19 cellular contexts compared by ENCODE assay signal in the genomic region with DNA sequence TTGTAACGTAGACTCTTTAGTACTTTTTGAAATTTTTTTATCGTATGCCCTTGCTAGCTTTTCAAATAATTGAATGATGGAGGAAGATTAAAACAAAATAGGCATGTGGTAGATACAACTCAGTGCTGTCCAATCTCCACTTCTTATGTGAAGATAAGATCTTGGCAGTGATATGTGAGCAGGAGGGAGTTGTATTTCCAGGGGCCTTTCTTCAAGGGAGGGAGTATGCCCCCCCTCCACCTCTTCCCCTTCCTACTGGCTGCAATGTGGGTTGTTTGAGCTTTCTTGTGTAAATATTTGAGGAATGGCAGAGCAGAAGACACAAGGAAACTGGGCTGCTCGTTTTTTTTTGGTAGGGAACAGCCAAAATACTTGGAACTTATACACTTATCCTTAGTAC.
"Had no signal": no experiment of that assay in that cellular context is flagged by ENCODE, and none has a peak within 500 bp of the region (broad histone marks: within the 10 kb centered on the region; RNA-seq: fewer than 3 reads in every experiment).

No MANE protein-coding gene starts in this region.

- H3K36me3 Mint-ChIP-seq: naive thymus-derived CD4-positive, alpha-beta T cell; stimulated activated effector memory CD8-positive, alpha-beta T cell treated with anti-CD3 and anti-CD28 coated beads, Interleukin-12 subunit alpha, Interleukin-12 subunit beta, amount 100 ng/mL, for 72 hours had no signal

- H3K4me3 Mint-ChIP-seq: naive thymus-derived CD4-positive, alpha-beta T cell; stimulated activated effector memory CD8-positive, alpha-beta T cell treated with anti-CD3 and anti-CD28 coated beads, Interleukin-12 subunit alpha, Interleukin-12 subunit beta, amount 100 ng/mL, for 72 hours had no signal

- H3K27me3 Mint-ChIP-seq: naive thymus-derived CD4-positive, alpha-beta T cell had no signal

- DNase-seq: dorsolateral prefrontal cortex; effector CD8-positive, alpha-beta T cell; heart left ventricle; hippocampal formation; left colon; mesendoderm; naive thymus-derived CD4-positive, alpha-beta T cell; psoas muscle; retina; right lobe of liver; stimulated activated CD4-positive, alpha-beta T cell treated with anti-CD3 and anti-CD28 coated beads, Interleukin-4, amount 100 ng/mL, for 1 hour; stimulated activated CD8-positive, alpha-beta memory T cell treated with anti-CD3 and anti-CD28 coated beads, Interleukin-4, amount 100 ng/mL, for 48 hours; stimulated activated naive CD8-positive, alpha-beta T cell treated with anti-CD3 and anti-CD28 coated beads, Interleukin-15, Interleukin-2, amounts not matched to agents 100 U/mL and 50 U/mL, for 24 hours; tibial artery; upper lobe of left lung; uterus had no signal

- ATAC-seq: heart left ventricle; left colon; naive thymus-derived CD4-positive, alpha-beta T cell; psoas muscle; right lobe of liver; stimulated activated effector memory CD8-positive, alpha-beta T cell treated with anti-CD3 and anti-CD28 coated beads, Interleukin-12 subunit alpha, Interleukin-12 subunit beta, amount 100 ng/mL, for 72 hours; stimulated activated naive CD8-positive, alpha-beta T cell treated with anti-CD3 and anti-CD28 coated beads, Interleukin-15, Interleukin-2, amounts not matched to agents 100 U/mL and 50 U/mL, for 24 hours had no signal

- H3K27ac Mint-ChIP-seq: naive thymus-derived CD4-positive, alpha-beta T cell; stimulated activated effector memory CD8-positive, alpha-beta T cell treated with anti-CD3 and anti-CD28 coated beads, Interleukin-12 subunit alpha, Interleukin-12 subunit beta, amount 100 ng/mL, for 72 hours had no signal

- H3K9me3 ChIP-seq: heart left ventricle, neutrophil, psoas muscle, right lobe of liver, suprapubic skin, tibial artery, upper lobe of left lung, uterus had no signal

- H3K27me3 ChIP-seq: dorsolateral prefrontal cortex, heart left ventricle, right lobe of liver, suprapubic skin, tibial artery, upper lobe of left lung, uterus had no signal

- H3K27ac ChIP-seq: dorsolateral prefrontal cortex, heart left ventricle, neutrophil, psoas muscle, right lobe of liver, suprapubic skin, tibial artery, upper lobe of left lung, uterus had no signal

- H3K36me3 ChIP-seq: heart left ventricle, neutrophil, right lobe of liver, suprapubic skin, tibial artery, upper lobe of left lung, uterus had no signal

- H3K4me1 ChIP-seq: heart left ventricle, psoas muscle, right lobe of liver, suprapubic skin, tibial artery, upper lobe of left lung, uterus had no signal

- H3K9me3 Mint-ChIP-seq: stimulated activated effector memory CD8-positive, alpha-beta T cell treated with anti-CD3 and anti-CD28 coated beads, Interleukin-12 subunit alpha, Interleukin-12 subunit beta, amount 100 ng/mL, for 72 hours had no signal

- H3K4me1 Mint-ChIP-seq: naive thymus-derived CD4-positive, alpha-beta T cell; stimulated activated effector memory CD8-positive, alpha-beta T cell treated with anti-CD3 and anti-CD28 coated beads, Interleukin-12 subunit alpha, Interleukin-12 subunit beta, amount 100 ng/mL, for 72 hours had no signal

- H3K4me3 ChIP-seq: dorsolateral prefrontal cortex, heart left ventricle, psoas muscle, right lobe of liver, suprapubic skin, tibial artery, upper lobe of left lung, uterus had no signal
